ENCODE assay signal across 8 cellular contexts in the genomic region with DNA sequence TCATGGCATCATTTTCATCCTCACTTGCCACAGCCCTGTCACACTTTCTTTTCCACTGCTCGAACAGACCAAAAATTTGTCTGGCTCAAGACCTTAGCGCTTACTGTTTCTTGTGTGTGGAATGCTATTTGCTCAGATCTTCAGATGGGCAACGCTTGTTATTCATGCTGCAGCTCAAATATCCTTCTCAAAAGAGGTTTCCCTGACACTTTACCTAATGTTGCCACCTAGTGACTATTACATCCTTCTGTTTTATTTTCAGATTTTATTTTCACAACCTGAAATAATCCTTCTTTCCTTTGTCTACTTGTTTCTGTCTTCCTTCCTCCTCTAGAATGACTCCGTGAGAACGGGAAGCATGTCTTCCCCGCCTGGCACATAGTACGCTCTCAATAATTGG. TPM values are rescaled to one million over a fixed set of nuclear protein-coding genes. Genes with fewer than 3 reads are reported as not detected.
A peak's percentile ranks its signal among the peaks of the same experiment; 100 is the strongest.
DNase-seq lines count a peak whose midpoint lies in the region; ATAC-seq and TF ChIP-seq lines count a peak whose summit lies in the region.

No MANE protein-coding gene starts in this region.

- H3K27ac ChIP-seq in left ventricle myocardium inferior (replicated peaks) (no peak overlapping the region), gastrocnemius medialis (peak overlapping the region in 1 of 4 donors; percentile 32)

- peak overlapping the region; percentile 0 for H3K4me3 Mint-ChIP-seq in central memory CD8-positive, alpha-beta T cell

- TF ChIP-seq CTCF in left ventricle myocardium inferior (IDR thresholded peaks at IDR 0.05; ENCODE audit: borderline replicate concordance) (peak; percentile 30), gastrocnemius medialis (IDR thresholded peaks at IDR 0.05 in 4 of 5, conservative IDR thresholded peaks at IDR 0.05 in 1 of 5) (peak in 1 of 5 experiments; percentile 6)

- DNase-seq in left ventricle myocardium inferior: no peak
- no peak for DNase-seq in Right ventricle myocardium inferior (ENCODE audit: missing footprints)
- DNase-seq in NCI-H2171 treated with DMSO at 0.1 percent for 48 hours (lab: John Stamatoyannopoulos, UW): peak; percentile 44
- no peak for DNase-seq in central memory CD8-positive, alpha-beta T cell (ENCODE audit: low spot score in 2 of 2)
- DNase-seq in gastrocnemius medialis: no peak
- no peak for DNase-seq in HuH-7 (ENCODE audit: low spot score)

- no peaks in the 10 kb centered on the region for H3K27me3 Mint-ChIP-seq in central memory CD8-positive, alpha-beta T cell

- H3K9me3 ChIP-seq in left ventricle myocardium inferior (replicated peaks) (no peaks in the 10 kb centered on the region), gastrocnemius medialis (no peaks in the 10 kb centered on the region)

- peaks cover 71% of the 10 kb centered on the region for H3K4me1 Mint-ChIP-seq in central memory CD8-positive, alpha-beta T cell

- H3K36me3 Mint-ChIP-seq in central memory CD8-positive, alpha-beta T cell (ENCODE audit: insufficient read depth): peaks cover 17% of the 10 kb centered on the region

- ATAC-seq in Right ventricle myocardium inferior: no peak
- no peak for ATAC-seq in central memory CD8-positive, alpha-beta T cell (replicated peaks; ENCODE audit: extremely low read depth, poor library complexity, severe bottlenecking)
- ATAC-seq in gastrocnemius medialis: peak; percentile 23 to 49
- no peak for ATAC-seq in HG03565 (IDR thresholded peaks at IDR 0.05; ENCODE audit: unreplicated experiment)
- no peak for ATAC-seq in HG03095 (IDR thresholded peaks at IDR 0.05; ENCODE audit: unreplicated experiment)

- TF ChIP-seq POLR2A in gastrocnemius medialis (IDR thresholded peaks at IDR 0.05): no peak

- in situ Hi-C loops in gastrocnemius medialis (cut with MboI; ENCODE audit: low sequenced_read_pairs in 4 of 4): loop anchor here in 1 of 4 donors (10.0 to 25.0 kb wide), 2 partner anchors 164 to 252 kb away; a partner anchor contains a TSS

- H3K27ac Mint-ChIP-seq in central memory CD8-positive, alpha-beta T cell (ENCODE audit: low read depth): no peak overlapping the region

- intact Hi-C loops in left ventricle myocardium inferior (cut with micrococcal nuclease): no loop called here
- intact Hi-C loops in Right ventricle myocardium inferior (cut with DNase I): no loop called here
- intact Hi-C loops in gastrocnemius medialis (cut with DNase I; ENCODE audit: low total_unique reads): no loop called here

- H3K36me3 ChIP-seq in left ventricle myocardium inferior (no peaks in the 10 kb centered on the region), gastrocnemius medialis (no peaks in the 10 kb centered on the region)

- H3K4me3 ChIP-seq in left ventricle myocardium inferior (no peak overlapping the region), gastrocnemius medialis (no peak overlapping the region)

- H3K9me3 Mint-ChIP-seq in central memory CD8-positive, alpha-beta T cell: no peaks in the 10 kb centered on the region

- H3K4me1 ChIP-seq in left ventricle myocardium inferior: peaks cover 88% of the 10 kb centered on the region
- H3K4me1 ChIP-seq in gastrocnemius medialis: peaks cover 43% of the 10 kb centered on the region in 2 donors

- H3K27me3 ChIP-seq in left ventricle myocardium inferior (ENCODE audit: low read depth) (no peaks in the 10 kb centered on the region), gastrocnemius medialis (no peaks in the 10 kb centered on the region)

RNA-seq across cellular contexts. Expression of a gene that starts 5.6 kb away (rescaled TPM):
- total RNA-seq in left ventricle myocardium inferior: 4.8 TPM
- total RNA-seq in Right ventricle myocardium inferior: 4.0 TPM
- total RNA-seq in gastrocnemius medialis: 1 to 10 TPM; 5.3 to 8.0 (median 5.9) TPM

Comparison
In these comparisons a context has a peak if more than half of its experiments do, and no peak if none do; other contexts are left out.
1. ATAC-seq: peak in gastrocnemius medialis (2 of 2); none in Right ventricle myocardium inferior (single experiment), central memory CD8-positive, alpha-beta T cell (single experiment), HG03565 (single experiment) and HG03095 (single experiment).